7 cellular contexts compared by ENCODE assay signal in genomic region chr2:233387667-233388528, GRCh38. TPM values are rescaled to one million over a fixed set of nuclear protein-coding genes. Genes with fewer than 3 reads are reported as not detected.
DNase-seq lines count a peak whose midpoint lies in the region; ATAC-seq and TF ChIP-seq lines count a peak whose summit lies in the region.

No MANE protein-coding gene starts in this region.

- H3K4me1 ChIP-seq in right lobe of liver (peaks cover 0 to 25% (median 12%) of the 10 kb centered on the region in 4 donors), thyroid gland (peaks cover 24 to 39% of the 10 kb centered on the region in 2 donors)

- intact Hi-C loops in right lobe of liver (cut with DNase I), result no loop called here
- intact Hi-C loops in thyroid gland (cut with DNase I), result no loop called here

- WGBS in right lobe of liver (ENCODE audit: insufficient coverage, low coverage, low lambda C conversion rate, missing lambda C conversion rate), result 28% methylated on average over 20 of the region's 25 CpGs
- WGBS in thyroid gland, 2 donors, result 16 to 21% methylated on average over 23 to 24 of the region's 25 CpGs

- H3K36me3 ChIP-seq in right lobe of liver (no peaks in the 10 kb centered on the region), thyroid gland (peaks cover 0 to 4% of the 10 kb centered on the region in 2 donors)

- DNase-seq in LNCaP clone FGC (ENCODE audit: low read depth) (peak; percentile 54), cardiac fibroblast (ENCODE audit: low read depth in 2 of 2) (peak; percentile 97 to 99), right lobe of liver (peak; percentile 86 to 94 (median 89)), thyroid gland (peak; percentile 97), OCI-M2 (lab: John Stamatoyannopoulos, UW; ENCODE audit: unreplicated experiment) (no peak)
- no peak for DNase-seq in stimulated activated CD4-positive, alpha-beta T cell treated with anti-CD3 and anti-CD28 coated beads, Interleukin-4, amount 100 ng/mL, for 1 hour

- TF ChIP-seq POLR2A in right lobe of liver (IDR thresholded peaks at IDR 0.05) (peak; percentile 24), thyroid gland (IDR thresholded peaks at IDR 0.05) (peak in 1 of 2 donors; percentile 74)

- H3K9me3 ChIP-seq in right lobe of liver, result no peaks in the 10 kb centered on the region
- H3K9me3 ChIP-seq in thyroid gland, result no peaks in the 10 kb centered on the region

- ATAC-seq in right lobe of liver (peak; percentile 88 to 90 (median 90)), GM18868 (IDR thresholded peaks at IDR 0.05; ENCODE audit: unreplicated experiment) (no peak)

- no peak overlapping the region for H3K4me3 ChIP-seq in LNCaP clone FGC (ENCODE audit: low read depth, low read length)
- peak overlapping the region in 1 of 2 donors; percentile 9 for H3K4me3 ChIP-seq in cardiac fibroblast (replicated peaks in 1 of 2; ENCODE audit: low read depth in 2 of 2, low read length in 2 of 2)
- peak overlapping the region in 2 of 3 donors; percentile 14 to 30 for H3K4me3 ChIP-seq in right lobe of liver
- no peak overlapping the region for H3K4me3 ChIP-seq in thyroid gland (replicated peaks in 1 of 3)

- H3K27ac ChIP-seq in right lobe of liver (peak overlapping the region; percentile 71 to 87 (median 80)), thyroid gland (peak overlapping the region; percentile 95 to 98 (median 96))

- H3K27me3 ChIP-seq in right lobe of liver (no peaks in the 10 kb centered on the region), thyroid gland (no peaks in the 10 kb centered on the region)

- TF ChIP-seq CTCF in LNCaP clone FGC (IDR thresholded peaks at IDR 0.05; ENCODE audit: control insufficient read depth, extremely low read depth, insufficient read depth), result no peak
- TF ChIP-seq CTCF in cardiac fibroblast (IDR thresholded peaks at IDR 0.05; ENCODE audit: low read depth, low read length), result no peak
- no peak for TF ChIP-seq CTCF in right lobe of liver (IDR thresholded peaks at IDR 0.05)
- TF ChIP-seq CTCF in thyroid gland (IDR thresholded peaks at IDR 0.05), result no peak

RNA-seq across cellular contexts. Expression of gene DGKD, which starts 33.6 kb away (rescaled TPM):
- total RNA-seq in right lobe of liver (10 to 100 TPM in 4 of 6 experiments, 1 to 10 TPM in 2; 6.5 to 16.6 (median 14.2) TPM), thyroid gland (10 to 100 TPM; 22.3 to 71.7 (median 27.3) TPM)

Comparison
In these comparisons a context has a peak if more than half of its experiments do, and no peak if none do; other contexts are left out.
1. DNase-seq: peak in LNCaP clone FGC (single experiment), cardiac fibroblast (2 of 2), right lobe of liver (3 of 3) and thyroid gland (2 of 2); none in OCI-M2 (single experiment) and stimulated activated CD4-positive, alpha-beta T cell treated with anti-CD3 and anti-CD28 coated beads, Interleukin-4, amount 100 ng/mL, for 1 hour (single experiment).
2. H3K4me3 ChIP-seq: peak in right lobe of liver (2 of 3); none in LNCaP clone FGC (single experiment) and thyroid gland (0 of 3).